ENCODE assay signal across 14 cellular contexts in the genomic region with DNA sequence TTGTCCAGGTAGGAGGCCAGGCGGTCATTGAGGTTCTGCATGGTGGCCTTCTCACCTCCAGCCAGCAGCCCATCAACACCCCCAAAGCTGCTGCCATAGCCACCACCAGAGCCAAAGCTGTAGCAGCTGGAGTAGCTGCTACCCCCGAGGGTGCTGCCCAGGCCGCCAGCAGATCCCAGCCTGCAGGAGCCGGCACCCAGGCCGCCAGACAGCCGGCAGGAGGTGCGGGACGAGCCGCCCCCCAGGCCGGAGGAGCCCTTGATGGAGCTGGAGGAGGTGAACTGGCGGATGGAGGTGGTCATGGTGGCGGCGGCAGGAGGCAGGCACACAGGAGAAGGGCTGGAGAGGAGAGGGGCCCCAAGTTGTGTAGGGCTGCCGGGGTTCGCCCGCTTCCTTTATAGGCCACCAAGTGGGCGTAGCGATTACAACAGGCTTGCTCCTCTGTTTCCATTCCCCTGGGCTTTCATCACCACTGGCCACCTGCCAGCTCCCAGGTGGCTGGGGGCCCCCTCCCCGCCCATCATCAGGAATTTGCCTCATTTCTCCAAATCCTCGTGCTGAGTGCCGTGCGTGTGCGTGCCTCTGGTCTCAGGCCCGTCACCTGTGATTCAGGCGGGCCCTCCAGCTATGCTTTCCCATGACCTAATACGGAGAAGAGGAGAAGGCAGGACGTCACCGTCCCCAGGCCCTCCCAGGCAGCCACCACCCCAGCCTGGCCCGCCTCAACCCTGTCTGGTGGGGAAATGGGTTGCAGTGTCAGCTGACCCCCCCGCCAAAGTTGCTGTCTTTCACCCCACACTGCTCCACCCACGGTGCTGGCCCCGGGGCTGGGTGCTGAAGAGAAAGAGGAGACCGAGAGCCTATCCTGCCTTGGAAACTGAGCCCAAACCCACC. TPM values are rescaled to one million over a fixed set of nuclear protein-coding genes. Genes with fewer than 3 reads are reported as not detected.
DNase-seq lines count a peak whose midpoint lies in the region; ATAC-seq, FAIRE-seq and TF ChIP-seq lines count a peak whose summit lies in the region.
"Had no signal": no experiment of that assay in that cellular context is flagged by ENCODE, and none has a peak within 500 bp of the region (broad histone marks: within the 10 kb centered on the region; RNA-seq: fewer than 3 reads in every experiment).

KRT17 (minus strand) TSS at position 368 of the 894 bp plus-strand sequence; CDS start at position 302, 66 bp downstream.

- H3K9me3 ChIP-seq in adrenal gland (replicated peaks in 1 of 3): no peaks in the 10 kb centered on the region
- H3K9me3 ChIP-seq: thyroid gland had no signal

- no peaks in the 10 kb centered on the region for H3K4me1 ChIP-seq in adrenal gland (replicated peaks in 1 of 2)
- H3K4me1 ChIP-seq: thyroid gland had no signal

- H3K4me3 ChIP-seq in adrenal gland: no peak within 1 kb of the TSS
- H3K4me3 ChIP-seq: thyroid gland had no signal

- FAIRE-seq in GM19239 (lab: Jason Lieb, UNC): no peak
- FAIRE-seq: endothelial cell of umbilical vein had no signal

- peak; percentile 26 for DNase-seq in CD14-positive monocyte (ENCODE audit: low spot score)
- DNase-seq in NAMALWA (ENCODE audit: low spot score): peak; percentile 26
- DNase-seq in chondrocyte (ENCODE audit: low spot score): peak; percentile 92
- DNase-seq in nephron progenitor cell: no peak
- no peak for DNase-seq in adrenal gland
- DNase-seq in GM19239 (ENCODE audit: insufficient read length, low spot score): no peak
- no peak for DNase-seq in T-helper 9 cell
- DNase-seq: activated CD8-positive, alpha-beta T cell treated with anti-CD3 and anti-CD28 coated beads, Interleukin-2, amount 10 ng/mL, durations not matched to agents 7 days and 5 days; C1 segment of cervical spinal cord; nucleus accumbens; stimulated activated CD4-positive, alpha-beta T cell treated with anti-CD3 and anti-CD28 coated beads, Interleukin-4, amount 100 ng/mL, for 24 hours; thyroid gland had no signal

- peaks cover 6% of the 10 kb centered on the region for H3K4me1 Mint-ChIP-seq in CD14-positive monocyte
- peaks cover 81% of the 10 kb centered on the region for H3K4me1 Mint-ChIP-seq in chondrocyte (ENCODE audit: low read depth)
- H3K4me1 Mint-ChIP-seq in nephron progenitor cell: peaks cover 38% of the 10 kb centered on the region

- H3K27me3 ChIP-seq in adrenal gland: no peaks in the 10 kb centered on the region
- H3K27me3 ChIP-seq: thyroid gland had no signal

- H3K27ac Mint-ChIP-seq in CD14-positive monocyte: no peak within 1 kb of the TSS
- H3K27ac Mint-ChIP-seq in chondrocyte (ENCODE audit: unreplicated experiment): peak within 1 kb of the TSS; percentile 90
- H3K27ac Mint-ChIP-seq in nephron progenitor cell: peak within 1 kb of the TSS; percentile 69
- H3K27ac Mint-ChIP-seq: activated CD8-positive, alpha-beta T cell treated with anti-CD3 and anti-CD28 coated beads, Interleukin-2, amount 10 ng/mL, durations not matched to agents 7 days and 5 days had no signal

- H3K36me3 ChIP-seq in adrenal gland (replicated peaks in 1 of 2): no peaks in the 10 kb centered on the region
- H3K36me3 ChIP-seq: thyroid gland had no signal

- H3K9me3 Mint-ChIP-seq in CD14-positive monocyte (peaks cover 0 to 1% (median 0%) of the 10 kb centered on the region in 7 donors), chondrocyte (ENCODE audit: low read depth) (no peaks in the 10 kb centered on the region), nephron progenitor cell (no peaks in the 10 kb centered on the region)

- no peak within 1 kb of the TSS for H3K4me3 Mint-ChIP-seq in CD14-positive monocyte
- H3K4me3 Mint-ChIP-seq in chondrocyte (ENCODE audit: unreplicated experiment): peak within 1 kb of the TSS; percentile 60
- no peak within 1 kb of the TSS for H3K4me3 Mint-ChIP-seq in nephron progenitor cell
- H3K4me3 Mint-ChIP-seq: activated CD8-positive, alpha-beta T cell treated with anti-CD3 and anti-CD28 coated beads, Interleukin-2, amount 10 ng/mL, durations not matched to agents 7 days and 5 days had no signal

- TF ChIP-seq CTCF in CD14-positive monocyte (IDR thresholded peaks at IDR 0.05) (no peak), chondrocyte (IDR thresholded peaks at IDR 0.05) (no peak), nephron progenitor cell (IDR thresholded peaks at IDR 0.05) (no peak), adrenal gland (IDR thresholded peaks at IDR 0.05) (no peak)

- 75 to 86% (median 84%) methylated on average over 11 to 31 of the region's 33 CpGs for WGBS in adrenal gland, 4 donors

- ATAC-seq in GM18498 (IDR thresholded peaks at IDR 0.05; ENCODE audit: unreplicated experiment): no peak
- ATAC-seq: activated CD8-positive, alpha-beta T cell treated with anti-CD3 and anti-CD28 coated beads, Interleukin-2, amount 10 ng/mL, durations not matched to agents 7 days and 5 days had no signal

- H3K27me3 Mint-ChIP-seq in CD14-positive monocyte (ENCODE audit: low read depth in 3 of 3) (peaks cover 0 to 15% (median 6%) of the 10 kb centered on the region in 3 donors), chondrocyte (ENCODE audit: low read depth) (no peaks in the 10 kb centered on the region), nephron progenitor cell (ENCODE audit: low read depth, poor library complexity) (peaks cover 6% of the 10 kb centered on the region)

- intact Hi-C loops in CD14-positive monocyte (cut with micrococcal nuclease): no loop called here
- intact Hi-C loops in adrenal gland (cut with DNase I): no loop called here

- H3K27ac ChIP-seq in adrenal gland: no peak within 1 kb of the TSS
- H3K27ac ChIP-seq: thyroid gland had no signal

- TF ChIP-seq POLR2A in adrenal gland (IDR thresholded peaks at IDR 0.05): no peak

- H3K36me3 Mint-ChIP-seq in CD14-positive monocyte: no peaks in the 10 kb centered on the region
- peaks cover 10% of the 10 kb centered on the region for H3K36me3 Mint-ChIP-seq in chondrocyte (ENCODE audit: low read depth)
- no peaks in the 10 kb centered on the region for H3K36me3 Mint-ChIP-seq in nephron progenitor cell (ENCODE audit: low read depth)

RNA-seq across cellular contexts. Expression of gene KRT17, which starts in this region (rescaled TPM):
- not detected for polyA plus RNA-seq in CD14-positive monocyte
- 183 to 261 TPM (median 258 TPM) in 3 replicates for total RNA-seq in chondrocyte
- total RNA-seq in adrenal gland: under 1 TPM in 2 of 8 donors, not detected in 6; 0.55 TPM
- polyA plus RNA-seq in adrenal gland: 1 to 10 TPM in 1 of 3 donors, under 1 TPM in 1, not detected in 1; 0.97 to 1.3 TPM
- total RNA-seq: activated CD8-positive, alpha-beta T cell treated with anti-CD3 and anti-CD28 coated beads, Interleukin-2, amount 10 ng/mL, durations not matched to agents 7 days and 5 days had no signal

Comparison
In these comparisons a context has a peak if more than half of its experiments do, and no peak if none do; other contexts are left out.
1. RNA of gene KRT17 (total RNA-seq): 183 to 261 TPM in chondrocyte; 0.55 TPM in adrenal gland; every median in the first group is over 100 times any median in the second.
2. Peak in DNase-seq in CD14-positive monocyte; RNA of the gene not detected or under 1 TPM.
3. DNase-seq: peak in NAMALWA (single experiment) and chondrocyte (single experiment); none in nephron progenitor cell (single experiment), adrenal gland (0 of 7), GM19239 (single experiment) and T-helper 9 cell (single experiment).
4. H3K27ac Mint-ChIP-seq: peak in chondrocyte (single experiment) and nephron progenitor cell (single experiment); none in CD14-positive monocyte (0 of 7).